ENCODE assay signal across 1 cellular context in genomic region chr20:41136695-41137411, GRCh38.
TF ChIP-seq lines count a peak whose summit lies in the region.

No MANE protein-coding gene starts in this region.

TF ChIP-seq in K562, 482 proteins besides CTCF, POLR2A, EP300 and RAD21 (continued from another document and continues in another):
- no peak for TF ChIP-seq CLOCK (CRISPR knock-in tag; IDR thresholded peaks at IDR 0.05; ENCODE audit: borderline replicate concordance)
- 0 out of 2 replicates have a peak, but pooled peaks have one; percentile 64 for TF ChIP-seq KDM2B (CRISPR knock-in tag; IDR thresholded peaks at IDR 0.05)
- peak; percentile 16 for TF ChIP-seq MEIS2 (IDR thresholded peaks at IDR 0.05; ENCODE audit: partially characterized antibody)
- TF ChIP-seq TBP (optimal IDR thresholded peaks at IDR 0.05; ENCODE audit: low read depth, low read length) = peak; percentile 31
- TF ChIP-seq MXD1 (CRISPR knock-in tag; IDR thresholded peaks at IDR 0.05; ENCODE audit: borderline replicate concordance, poor library complexity, severe bottlenecking) = peak; percentile 6
- TF ChIP-seq ATF1 (CRISPR knock-in tag; IDR thresholded peaks at IDR 0.05) = no peak
- TF ChIP-seq ATF1 (tag; IDR thresholded peaks at IDR 0.05) = peak; percentile 80
- 0 out of 2 replicates have a peak, but pooled peaks have one; percentile 8 for TF ChIP-seq ARID4B (CRISPR knock-in tag; IDR thresholded peaks at IDR 0.05)
- TF ChIP-seq SP1 (CRISPR knock-in tag; IDR thresholded peaks at IDR 0.05) = peak; percentile 83
- TF ChIP-seq JUN (IDR thresholded peaks at IDR 0.05; ENCODE audit: borderline replicate concordance, low read depth, low read length) = peak; percentile 36; the same call in 1 of the 2 replicates
- TF ChIP-seq JUN (CRISPR knock-in tag; IDR thresholded peaks at IDR 0.05; ENCODE audit: borderline replicate concordance) = no peak
- TF ChIP-seq CCNT2 (IDR thresholded peaks at IDR 0.05; ENCODE audit: borderline replicate concordance, extremely low read depth, insufficient read length, low read depth, low read length) = peak; percentile 67
- peak; percentile 58 for TF ChIP-seq SIN3B (IDR thresholded peaks at IDR 0.05; ENCODE audit: low read depth)
- TF ChIP-seq THAP12 (CRISPR knock-in tag; IDR thresholded peaks at IDR 0.05) = 0 out of 2 replicates have a peak, but pooled peaks have one; percentile 6
- TF ChIP-seq CHD2 (IDR thresholded peaks at IDR 0.05; ENCODE audit: low read depth, low read length) = peak; percentile 71
- TF ChIP-seq TAF1 (IDR thresholded peaks at IDR 0.05; ENCODE audit: control insufficient read depth, extremely low read depth, insufficient read depth, low read length, severe bottlenecking) = peak; percentile 52
- peak; percentile 88 for TF ChIP-seq RB1 (IDR thresholded peaks at IDR 0.05; ENCODE audit: low read depth)
- peak; percentile 81 for TF ChIP-seq BHLHE40 (IDR thresholded peaks at IDR 0.05; ENCODE audit: low read length)
- peak; percentile 60; the same call in 1 of the 2 replicates for TF ChIP-seq KLF13 (tag; IDR thresholded peaks at IDR 0.05; ENCODE audit: borderline replicate concordance, low read depth)
- TF ChIP-seq PKNOX1 (IDR thresholded peaks at IDR 0.05) = peak; percentile 99
- peak; percentile 81; the same call in 1 of the 2 replicates for TF ChIP-seq PHF8 (IDR thresholded peaks at IDR 0.05; ENCODE audit: borderline replicate concordance, low read length)
- TF ChIP-seq VEZF1 (CRISPR knock-in tag; IDR thresholded peaks at IDR 0.05) = peak; percentile 87
- peak; percentile 90 for TF ChIP-seq ZFX (CRISPR knock-in tag; IDR thresholded peaks at IDR 0.05)
- TF ChIP-seq TCF7L2 (IDR thresholded peaks at IDR 0.05; ENCODE audit: low read depth, low read length) = no peak
- no peak for TF ChIP-seq ZNF717 (CRISPR knock-in tag; IDR thresholded peaks at IDR 0.05)
- peak; percentile 78 for TF ChIP-seq MGA (IDR thresholded peaks at IDR 0.05)
